In genomic region chr4:93649828-93650227, GRCh38 we compare ENCODE assay signal across 1 cellular context.
TF ChIP-seq lines count a peak whose summit lies in the region.

No MANE protein-coding gene starts in this region.

TF ChIP-seq in WTC11, 78 proteins besides CTCF, POLR2A, EP300 and RAD21 (continued from another document):
- TF ChIP-seq CBFB (CRISPR knock-in tag; IDR thresholded peaks at IDR 0.05; ENCODE audit: low read depth) (no peak), PRRX2 (CRISPR knock-in tag; IDR thresholded peaks at IDR 0.05) (no peak), EMX1 (CRISPR knock-in tag; IDR thresholded peaks at IDR 0.05) (no peak), FOXJ3 (CRISPR knock-in tag; IDR thresholded peaks at IDR 0.05; ENCODE audit: borderline replicate concordance) (no peak)
TF ChIP-seq in WTC11: peak in this region for 0.
